ENCODE assay signal across 8 cellular contexts in the genomic region with DNA sequence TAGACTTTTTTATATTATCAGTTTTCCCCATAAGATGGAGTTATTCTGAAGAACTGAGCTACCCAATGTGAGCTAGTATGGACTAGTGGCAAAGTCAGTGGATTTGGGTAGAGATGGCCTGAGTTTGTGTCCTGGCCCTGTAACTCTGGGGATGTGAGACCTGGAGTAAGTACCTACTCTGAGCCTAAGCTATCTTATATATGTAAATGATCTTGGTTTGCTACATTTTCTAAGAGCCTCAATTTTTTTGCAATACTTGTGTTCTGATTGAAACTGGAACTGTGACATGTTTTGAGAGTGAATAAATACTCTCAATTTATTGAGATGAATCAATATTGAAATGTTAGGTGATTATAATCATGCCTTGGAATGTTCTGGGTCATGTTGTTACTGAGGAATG.
"Had no signal": no experiment of that assay in that cellular context is flagged by ENCODE, and none has a peak within 500 bp of the region (broad histone marks: within the 10 kb centered on the region; RNA-seq: fewer than 3 reads in every experiment).

No MANE protein-coding gene starts in this region.

- ATAC-seq: GM23338, HepG2 had no signal

- H3K4me2 ChIP-seq: GM23338 had no signal

- H3K27ac Mint-ChIP-seq: GM23338, H9, IgD-negative memory B cell had no signal

- H3K27ac ChIP-seq: HL-60 had no signal

- H3K4me3 Mint-ChIP-seq: GM23338, H9, IgD-negative memory B cell had no signal

- DNase-seq: H9, HCEC 1CT had no signal

- H2AFZ ChIP-seq: GM23338 had no signal

- H3K36me3 Mint-ChIP-seq: IgD-negative memory B cell had no signal

- H3K9me3 Mint-ChIP-seq: GM23338, H9 had no signal

- H3K4me3 ChIP-seq: GM23338 had no signal

- H3K4me1 Mint-ChIP-seq: GM23338 had no signal

- FAIRE-seq: H1, H54, HepG2 had no signal
